Comparison of ENCODE assay signal across 11 cellular contexts in the genomic region with DNA sequence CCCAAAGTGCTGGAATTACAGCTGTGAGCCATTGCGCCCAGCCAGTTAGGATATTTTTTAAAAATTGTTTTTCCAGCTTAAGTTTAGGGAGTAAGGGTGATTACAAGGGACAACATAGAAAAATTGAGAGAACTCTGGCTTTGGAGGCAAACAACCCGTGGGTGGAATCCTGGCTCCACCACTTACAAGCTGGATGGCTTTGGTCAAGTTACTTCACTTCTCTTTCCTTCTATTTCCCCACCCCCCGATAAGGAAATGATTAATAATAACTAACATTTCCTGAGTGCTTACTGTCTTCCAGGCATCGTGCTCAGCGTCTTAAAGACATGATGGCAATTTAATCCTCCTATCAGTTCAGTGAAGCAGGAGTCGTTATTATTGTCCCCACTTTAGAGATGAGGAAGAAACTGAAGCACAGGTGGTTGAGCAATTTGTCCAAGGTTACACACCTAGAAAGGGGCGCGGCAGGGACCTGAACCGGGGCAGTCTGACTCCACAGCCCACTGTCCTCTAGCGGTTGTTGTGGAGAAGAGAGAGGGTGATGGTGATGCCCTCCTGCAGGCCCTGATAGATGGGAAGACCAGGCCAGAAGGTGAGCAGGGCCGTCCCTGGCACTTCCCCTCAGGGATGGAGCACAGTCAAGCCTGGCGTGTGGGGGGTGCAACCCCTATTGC. TPM values are rescaled to one million over a fixed set of nuclear protein-coding genes. Genes with fewer than 3 reads are reported as not detected.
A peak's percentile ranks its signal among the peaks of the same experiment; 100 is the strongest.
DNase-seq lines count a peak whose midpoint lies in the region; ATAC-seq, FAIRE-seq and TF ChIP-seq lines count a peak whose summit lies in the region.
"Had no signal": no experiment of that assay in that cellular context is flagged by ENCODE, and none has a peak within 500 bp of the region (broad histone marks: within the 10 kb centered on the region; RNA-seq: fewer than 3 reads in every experiment).

No MANE protein-coding gene starts in this region.

- no peaks in the 10 kb centered on the region for H3K36me3 ChIP-seq in pancreas
- H3K36me3 ChIP-seq: adrenal gland had no signal

- WGBS in pancreas, 2 donors = 70 to 75% methylated on average over 12 of the region's 12 CpGs

- peak; percentile 43 for ATAC-seq in esophagus mucosa
- peak in 3 of 4 donors; percentile 14 to 26 (median 26) for ATAC-seq in pancreas
- no peak for ATAC-seq in GM21528 (IDR thresholded peaks at IDR 0.05; ENCODE audit: low FRiP score, unreplicated experiment)

- TF ChIP-seq CTCF in pancreas (IDR thresholded peaks at IDR 0.05) = no peak

- H3K4me3 ChIP-seq in pancreas = no peak overlapping the region
- H3K4me3 ChIP-seq: adrenal gland had no signal

- FAIRE-seq in pancreas (lab: Jason Lieb, UNC) = no peak
- FAIRE-seq: GM12891, H54 had no signal

- H3K27me3 ChIP-seq in pancreas = no peaks in the 10 kb centered on the region
- H3K27me3 ChIP-seq: adrenal gland had no signal

- no peaks in the 10 kb centered on the region for H3K9me3 ChIP-seq in pancreas
- H3K9me3 ChIP-seq: adrenal gland had no signal

- DNase-seq in M059J (ENCODE audit: low read depth) (peak; percentile 7), pancreas (no peak), NCI-H2029 treated with DMSO at 0.1 percent for 48 hours (lab: John Stamatoyannopoulos, UW) (no peak)
- DNase-seq: effector memory CD4-positive, alpha-beta T cell; T-helper 2 cell had no signal

- intact Hi-C loops in pancreas (cut with DNase I) = no loop called here

- peaks cover 0 to 6% (median 4%) of the 10 kb centered on the region in 3 donors for H3K4me1 ChIP-seq in pancreas

- no peak overlapping the region for H3K27ac ChIP-seq in pancreas

RNA-seq across cellular contexts. Expression of gene FAIM2, which starts 16.7 kb away (rescaled TPM):
- 0.34 and 0.49 TPM in 2 replicates for total RNA-seq in M059J (2014; rRNA removed; shearing (Covaris generic))
- total RNA-seq in esophagus mucosa (0.04 TPM), pancreas (1 to 10 TPM in 1 of 6 donors, under 1 TPM in 5; 0.14 to 2.1 (median 0.27) TPM)
- 1 to 10 TPM in 1 of 2 donors, under 1 TPM in 1; 0.84 to 1.5 TPM for polyA plus RNA-seq in pancreas

RNA-seq across cellular contexts. Expression of gene AQP2, which starts 30.2 kb away (rescaled TPM):
- total RNA-seq in M059J (2014; rRNA removed; shearing (Covaris generic)) = not detected in 2 replicates
- total RNA-seq in esophagus mucosa (not detected), pancreas (under 1 TPM in 2 of 6 donors, not detected in 4; 0.06 to 0.12 TPM)
- polyA plus RNA-seq in pancreas = under 1 TPM in 1 of 2 donors, not detected in 1; 0.31 TPM
- total RNA-seq: activated CD8-positive, alpha-beta memory T cell treated with anti-CD3 and anti-CD28 coated beads for 36 hours had no signal

RNA-seq across cellular contexts. Expression of gene AQP5, which starts 41.3 kb away (rescaled TPM):
- 0.25 and 0.27 TPM in 2 replicates for total RNA-seq in M059J (2014; rRNA removed; shearing (Covaris generic))
- total RNA-seq in esophagus mucosa (1.3 TPM), pancreas (1 to 10 TPM in 2 of 6 donors, under 1 TPM in 4; 0.41 to 2.6 (median 0.91) TPM)
- polyA plus RNA-seq in pancreas = 1 to 10 TPM; 2.5 to 2.8 TPM
- total RNA-seq: activated CD8-positive, alpha-beta memory T cell treated with anti-CD3 and anti-CD28 coated beads for 36 hours had no signal

RNA-seq across cellular contexts. Expression of gene AQP6, which starts 52.4 kb away (rescaled TPM):
- total RNA-seq in M059J (2014; rRNA removed; shearing (Covaris generic)) = not detected in 2 replicates
- total RNA-seq in esophagus mucosa = not detected
- under 1 TPM in 2 of 6 donors, not detected in 4; 0.06 to 0.09 TPM for total RNA-seq in pancreas
- polyA plus RNA-seq in pancreas = under 1 TPM; 0.19 to 0.31 TPM
- total RNA-seq: activated CD8-positive, alpha-beta memory T cell treated with anti-CD3 and anti-CD28 coated beads for 36 hours had no signal
